1 cellular context compared by ENCODE assay signal in genomic region chr2:112634153-112634873, GRCh38.
TF ChIP-seq lines count a peak whose summit lies in the region.

No MANE protein-coding gene starts in this region.

TF ChIP-seq in GM12878, 131 proteins besides CTCF, POLR2A, EP300 and RAD21 (continued from another document):
- TF ChIP-seq IRF4 (IDR thresholded peaks at IDR 0.05; ENCODE audit: low read depth, low read length) (no peak), TCF3 (IDR thresholded peaks at IDR 0.05; ENCODE audit: borderline replicate concordance, insufficient read depth, low read depth, low read length) (no peak), NR2F1 (conservative IDR thresholded peaks at IDR 0.05) (peak; percentile 52; the same call in 1 of the 2 replicates), IRF3 (IDR thresholded peaks at IDR 0.05) (no peak), E4F1 (IDR thresholded peaks at IDR 0.05; ENCODE audit: borderline replicate concordance, partially characterized antibody) (no peak), SPI1 (IDR thresholded peaks at IDR 0.05; ENCODE audit: borderline replicate concordance, insufficient read depth, low read depth, low read length) (no peak), NBN (IDR thresholded peaks at IDR 0.05) (peak; percentile 60), ZNF274 (IDR thresholded peaks at IDR 0.05; ENCODE audit: insufficient read depth, insufficient read length) (no peak), EGR1 (IDR thresholded peaks at IDR 0.05; ENCODE audit: borderline replicate concordance in 1 of 2, low read depth in 2 of 2, low read length in 2 of 2) (no peak), SMAD1 (IDR thresholded peaks at IDR 0.05; ENCODE audit: low read depth, partially characterized antibody) (no peak), TBL1XR1 (IDR thresholded peaks at IDR 0.05; ENCODE audit: low read depth, low read length) (no peak), SUPT20H (IDR thresholded peaks at IDR 0.05; ENCODE audit: borderline replicate concordance, control insufficient read depth, low read depth, low read length) (no peak)
